1 cellular context compared by ENCODE assay signal in the genomic region with DNA sequence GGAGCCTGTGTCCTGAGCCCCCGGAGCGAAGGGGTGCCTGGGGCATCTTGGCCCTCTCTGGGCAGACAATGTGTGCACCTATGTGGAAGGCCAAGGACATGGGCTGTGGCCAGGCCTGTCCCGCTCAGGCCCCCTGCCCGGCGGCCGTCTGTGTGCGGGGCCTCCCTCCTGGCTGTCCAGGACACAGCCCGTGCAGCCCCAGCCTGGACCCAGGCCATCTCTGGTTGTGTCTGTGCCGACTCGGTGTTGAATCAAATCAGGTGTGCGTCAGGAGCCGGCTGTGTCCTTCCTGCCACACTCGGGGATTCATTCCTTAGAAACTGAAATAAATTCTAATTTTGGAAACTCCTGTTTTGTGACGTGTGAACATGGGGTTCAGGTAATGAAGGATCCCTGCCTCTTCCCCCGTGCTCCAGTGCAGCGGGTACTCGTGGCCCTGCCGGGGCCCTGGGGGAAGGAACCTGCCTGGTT.
TF ChIP-seq lines count a peak whose summit lies in the region.

No MANE protein-coding gene starts in this region.

TF ChIP-seq in HCT116, 20 proteins besides CTCF, POLR2A, EP300 and RAD21 (continued from another document):
- TF ChIP-seq, protein P1, sequence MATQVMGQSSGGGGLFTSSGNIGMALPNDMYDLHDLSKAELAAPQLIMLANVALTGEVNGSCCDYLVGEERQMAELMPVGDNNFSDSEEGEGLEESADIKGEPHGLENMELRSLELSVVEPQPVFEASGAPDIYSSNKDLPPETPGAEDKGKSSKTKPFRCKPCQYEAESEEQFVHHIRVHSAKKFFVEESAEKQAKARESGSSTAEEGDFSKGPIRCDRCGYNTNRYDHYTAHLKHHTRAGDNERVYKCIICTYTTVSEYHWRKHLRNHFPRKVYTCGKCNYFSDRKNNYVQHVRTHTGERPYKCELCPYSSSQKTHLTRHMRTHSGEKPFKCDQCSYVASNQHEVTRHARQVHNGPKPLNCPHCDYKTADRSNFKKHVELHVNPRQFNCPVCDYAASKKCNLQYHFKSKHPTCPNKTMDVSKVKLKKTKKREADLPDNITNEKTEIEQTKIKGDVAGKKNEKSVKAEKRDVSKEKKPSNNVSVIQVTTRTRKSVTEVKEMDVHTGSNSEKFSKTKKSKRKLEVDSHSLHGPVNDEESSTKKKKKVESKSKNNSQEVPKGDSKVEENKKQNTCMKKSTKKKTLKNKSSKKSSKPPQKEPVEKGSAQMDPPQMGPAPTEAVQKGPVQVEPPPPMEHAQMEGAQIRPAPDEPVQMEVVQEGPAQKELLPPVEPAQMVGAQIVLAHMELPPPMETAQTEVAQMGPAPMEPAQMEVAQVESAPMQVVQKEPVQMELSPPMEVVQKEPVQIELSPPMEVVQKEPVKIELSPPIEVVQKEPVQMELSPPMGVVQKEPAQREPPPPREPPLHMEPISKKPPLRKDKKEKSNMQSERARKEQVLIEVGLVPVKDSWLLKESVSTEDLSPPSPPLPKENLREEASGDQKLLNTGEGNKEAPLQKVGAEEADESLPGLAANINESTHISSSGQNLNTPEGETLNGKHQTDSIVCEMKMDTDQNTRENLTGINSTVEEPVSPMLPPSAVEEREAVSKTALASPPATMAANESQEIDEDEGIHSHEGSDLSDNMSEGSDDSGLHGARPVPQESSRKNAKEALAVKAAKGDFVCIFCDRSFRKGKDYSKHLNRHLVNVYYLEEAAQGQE (IDR thresholded peaks at IDR 0.05; ENCODE audit: low read depth), result no peak
- no peak for TF ChIP-seq ZNF274 (IDR thresholded peaks at IDR 0.05; ENCODE audit: low read depth, low read length)
- no peak for TF ChIP-seq EZH2 (IDR thresholded peaks at IDR 0.05)
- no peak for TF ChIP-seq EZH2phosphoT487 (IDR thresholded peaks at IDR 0.05; ENCODE audit: borderline replicate concordance)
- TF ChIP-seq POLR2AphosphoS5 (IDR thresholded peaks at IDR 0.05; ENCODE audit: low read depth, low read length), result no peak
- TF ChIP-seq, protein P2, sequence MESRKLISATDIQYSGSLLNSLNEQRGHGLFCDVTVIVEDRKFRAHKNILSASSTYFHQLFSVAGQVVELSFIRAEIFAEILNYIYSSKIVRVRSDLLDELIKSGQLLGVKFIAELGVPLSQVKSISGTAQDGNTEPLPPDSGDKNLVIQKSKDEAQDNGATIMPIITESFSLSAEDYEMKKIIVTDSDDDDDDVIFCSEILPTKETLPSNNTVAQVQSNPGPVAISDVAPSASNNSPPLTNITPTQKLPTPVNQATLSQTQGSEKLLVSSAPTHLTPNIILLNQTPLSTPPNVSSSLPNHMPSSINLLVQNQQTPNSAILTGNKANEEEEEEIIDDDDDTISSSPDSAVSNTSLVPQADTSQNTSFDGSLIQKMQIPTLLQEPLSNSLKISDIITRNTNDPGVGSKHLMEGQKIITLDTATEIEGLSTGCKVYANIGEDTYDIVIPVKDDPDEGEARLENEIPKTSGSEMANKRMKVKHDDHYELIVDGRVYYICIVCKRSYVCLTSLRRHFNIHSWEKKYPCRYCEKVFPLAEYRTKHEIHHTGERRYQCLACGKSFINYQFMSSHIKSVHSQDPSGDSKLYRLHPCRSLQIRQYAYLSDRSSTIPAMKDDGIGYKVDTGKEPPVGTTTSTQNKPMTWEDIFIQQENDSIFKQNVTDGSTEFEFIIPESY (IDR thresholded peaks at IDR 0.05; ENCODE audit: extremely low read depth, insufficient replicate concordance, low read length), result no peak
- TF ChIP-seq TCF7L2 (IDR thresholded peaks at IDR 0.05; ENCODE audit: borderline replicate concordance, extremely low read depth, insufficient read depth, insufficient read length), result no peak
- no peak for TF ChIP-seq ZFX (IDR thresholded peaks at IDR 0.05)
- TF ChIP-seq ELF1 (IDR thresholded peaks at IDR 0.05; ENCODE audit: borderline replicate concordance, low read depth), result no peak
- TF ChIP-seq JUND (IDR thresholded peaks at IDR 0.05), result no peak
- no peak for TF ChIP-seq CBX3 (IDR thresholded peaks at IDR 0.05; ENCODE audit: low read depth)
- no peak for TF ChIP-seq CEBPB (IDR thresholded peaks at IDR 0.05; ENCODE audit: low read depth)
- no peak for TF ChIP-seq YY1 (IDR thresholded peaks at IDR 0.05; ENCODE audit: extremely low read depth, insufficient replicate concordance, low read depth, low read length)
- no peak for TF ChIP-seq SIN3A (IDR thresholded peaks at IDR 0.05; ENCODE audit: low read depth)
- no peak for TF ChIP-seq EGR1 (IDR thresholded peaks at IDR 0.05; ENCODE audit: low read depth)
